ENCODE assay signal across 8 cellular contexts in genomic region chr7:103445228-103446020, GRCh38. TPM values are rescaled to one million over a fixed set of nuclear protein-coding genes. Genes with fewer than 3 reads are reported as not detected.
DNase-seq lines count a peak whose midpoint lies in the region; ATAC-seq and TF ChIP-seq lines count a peak whose summit lies in the region.

No MANE protein-coding gene starts in this region.

- H3K36me3 Mint-ChIP-seq in progenitor cell of endocrine pancreas (ENCODE audit: insufficient read depth): no peaks in the 10 kb centered on the region

- DNase-seq in activated CD8-positive, alpha-beta memory T cell treated with anti-CD3 and anti-CD28 coated beads for 24 hours: peak; percentile 61
- no peak for DNase-seq in activated CD8-positive, alpha-beta memory T cell treated with anti-CD3 and anti-CD28 coated beads, Interleukin-2, amount 50 U/mL, for 4 hours
- DNase-seq in Peyer's patch (no peak), esophagus squamous epithelium (lab: John Stamatoyannopoulos, UW) (no peak), progenitor cell of endocrine pancreas (ENCODE audit: low spot score, unreplicated experiment) (no peak), GM10266 (ENCODE audit: extremely low spot score) (no peak), activated gamma-delta T cell treated with Interleukin-2 at 50 U/mL for 16 hours (no peak)

- H3K27ac Mint-ChIP-seq in progenitor cell of endocrine pancreas: peak overlapping the region; percentile 44

- H3K4me1 ChIP-seq in Peyer's patch (peaks cover 0 to 10% (median 4%) of the 10 kb centered on the region in 4 donors), esophagus squamous epithelium (peaks cover 6 to 30% (median 14%) of the 10 kb centered on the region in 3 donors)

- H3K4me3 Mint-ChIP-seq in progenitor cell of endocrine pancreas (ENCODE audit: low read depth): peak overlapping the region; percentile 66

- H3K36me3 ChIP-seq in Peyer's patch (no peaks in the 10 kb centered on the region), esophagus squamous epithelium (no peaks in the 10 kb centered on the region)

- peaks cover 86% of the 10 kb centered on the region for H3K27me3 Mint-ChIP-seq in progenitor cell of endocrine pancreas

- WGBS in esophagus squamous epithelium, 2 donors: 6 to 9% methylated on average over 31 to 32 of the region's 46 CpGs

- H3K27me3 ChIP-seq in Peyer's patch: peaks cover 0 to 15% of the 10 kb centered on the region in 2 donors
- peaks cover 0 to 62% (median 8%) of the 10 kb centered on the region in 4 donors for H3K27me3 ChIP-seq in esophagus squamous epithelium

- H3K9me3 Mint-ChIP-seq in progenitor cell of endocrine pancreas (ENCODE audit: low read depth): no peaks in the 10 kb centered on the region

- TF ChIP-seq CTCF in Peyer's patch (IDR thresholded peaks at IDR 0.05) (no peak), esophagus squamous epithelium (IDR thresholded peaks at IDR 0.05) (no peak), progenitor cell of endocrine pancreas (IDR thresholded peaks at IDR 0.05; ENCODE audit: unreplicated experiment) (no peak), GM10266 (IDR thresholded peaks at IDR 0.05; ENCODE audit: control insufficient read depth, insufficient read depth, low read depth, missing control alignments) (no peak)

- intact Hi-C loops in esophagus squamous epithelium (cut with DNase I): no loop called here

- peaks cover 6% of the 10 kb centered on the region for H3K4me1 Mint-ChIP-seq in progenitor cell of endocrine pancreas (ENCODE audit: low read depth)

- ATAC-seq in GM21423 (IDR thresholded peaks at IDR 0.05; ENCODE audit: unreplicated experiment): no peak

- H3K4me3 ChIP-seq in Peyer's patch: peak overlapping the region; percentile 11 to 48 (median 31)
- peak overlapping the region; percentile 6 to 58 (median 32) for H3K4me3 ChIP-seq in esophagus squamous epithelium

- TF ChIP-seq POLR2A in Peyer's patch (IDR thresholded peaks at IDR 0.05) (no peak), esophagus squamous epithelium (IDR thresholded peaks at IDR 0.05) (no peak)

- H3K9me3 ChIP-seq in Peyer's patch (no peaks in the 10 kb centered on the region), esophagus squamous epithelium (no peaks in the 10 kb centered on the region)

- H3K27ac ChIP-seq in Peyer's patch: no peak overlapping the region
- no peak overlapping the region for H3K27ac ChIP-seq in esophagus squamous epithelium

RNA-seq across cellular contexts. Expression of gene SLC26A5, which starts 0.6 kb away (rescaled TPM):
- total RNA-seq in Peyer's patch (under 1 TPM in 1 of 4 donors, not detected in 3; 0.54 TPM), esophagus squamous epithelium (under 1 TPM in 1 of 4 donors, not detected in 3; 0.19 TPM), progenitor cell of endocrine pancreas (0.17 TPM in 1 of 2 replicates, not detected in the other)
